Comparison of ENCODE assay signal across 24 cellular contexts in genomic region chrX:129768186-129768585, GRCh38. TPM values are rescaled to one million over a fixed set of nuclear protein-coding genes. Genes with fewer than 3 reads are reported as not detected.
DNase-seq lines count a peak whose midpoint lies in the region; ATAC-seq and TF ChIP-seq lines count a peak whose summit lies in the region.
"Had no signal": no experiment of that assay in that cellular context is flagged by ENCODE, and none has a peak within 500 bp of the region (broad histone marks: within the 10 kb centered on the region; RNA-seq: fewer than 3 reads in every experiment).

No MANE protein-coding gene starts in this region.

- H2AFZ ChIP-seq in MM.1S (ENCODE audit: low read length), result no peak overlapping the region

- no peak overlapping the region for H3K9ac ChIP-seq in MM.1S (ENCODE audit: low read length)

- TF ChIP-seq CTCF in MM.1S (IDR thresholded peaks at IDR 0.05; ENCODE audit: low read length), result no peak

- no peaks in the 10 kb centered on the region for H3K27me3 Mint-ChIP-seq in activated naive CD4-positive, alpha-beta T cell treated with anti-CD3 and anti-CD28 coated beads, Interleukin-2, amount 10 ng/mL, durations not matched to agents 7 days and 5 days
- H3K27me3 Mint-ChIP-seq in central memory CD8-positive, alpha-beta T cell, result no peaks in the 10 kb centered on the region

- 93% methylated on average over 8 of the region's 8 CpGs for WGBS in thymus

- no peak for ATAC-seq in activated naive CD4-positive, alpha-beta T cell treated with anti-CD3 and anti-CD28 coated beads, Interleukin-2, amount 50 U/mL, for 72 hours
- no peak for ATAC-seq in central memory CD8-positive, alpha-beta T cell (replicated peaks; ENCODE audit: extremely low read depth, poor library complexity, severe bottlenecking)
- ATAC-seq: lower lobe of right lung had no signal

- H3K9me3 ChIP-seq in MM.1S (replicated peaks; ENCODE audit: insufficient read depth, low read length) (no peaks in the 10 kb centered on the region), thymus (ENCODE audit: control insufficient read depth) (no peaks in the 10 kb centered on the region)
- H3K9me3 ChIP-seq: lower lobe of right lung, uterus had no signal

- no peak overlapping the region for H3K4me2 ChIP-seq in MM.1S (ENCODE audit: low read depth, low read length)
- H3K4me2 ChIP-seq: smooth muscle cell had no signal

- H3K27ac ChIP-seq in MM.1S (ENCODE audit: low read length) (peak overlapping the region; percentile 95; the same call in 1 of the 2 replicates), thymus (ENCODE audit: low read depth) (peak overlapping the region; percentile 93)
- H3K27ac ChIP-seq: lower lobe of right lung, uterus, VCaP had no signal

- DNase-seq in activated naive CD4-positive, alpha-beta T cell treated with anti-CD3 and anti-CD28 coated beads, Interleukin-2, amount 10 ng/mL, durations not matched to agents 7 days and 5 days, result no peak
- DNase-seq in activated naive CD4-positive, alpha-beta T cell treated with anti-CD3 and anti-CD28 coated beads, Interleukin-2, amount 50 U/mL, for 72 hours (ENCODE audit: low spot score in 2 of 2), result no peak
- DNase-seq in MM.1S, result no peak
- no peak for DNase-seq in central memory CD8-positive, alpha-beta T cell (ENCODE audit: low spot score in 2 of 2)
- DNase-seq in hypothalamus (lab: John Stamatoyannopoulos, UW), result no peak
- no peak for DNase-seq in GM19238 (ENCODE audit: insufficient read length, low spot score)
- DNase-seq in effector CD8-positive, alpha-beta T cell (lab: John Stamatoyannopoulos, UW), result no peak
- DNase-seq: activated effector memory CD4-positive, alpha-beta T cell treated with Interleukin-2 at 50 U/mL for 16 hours; amniotic stem cell; foreskin melanocyte; GOT3; IMR-90; lower lobe of right lung; NCI-H69; occipital lobe; stimulated activated CD4-positive, alpha-beta T cell treated with anti-CD3 and anti-CD28 coated beads, Interleukin-4, amount 100 ng/mL, for 24 hours; uterus had no signal

- peaks cover 33% of the 10 kb centered on the region for H3K4me1 ChIP-seq in MM.1S (ENCODE audit: low read length)
- peaks cover 45% of the 10 kb centered on the region for H3K4me1 ChIP-seq in thymus (ENCODE audit: control insufficient read depth, insufficient read depth, low read length)
- H3K4me1 ChIP-seq: lower lobe of right lung, uterus had no signal

- peaks cover 35% of the 10 kb centered on the region for H3F3A ChIP-seq in MM.1S (ENCODE audit: insufficient read depth, low read length)

- CTCF ChIA-PET in activated naive CD4-positive, alpha-beta T cell treated with anti-CD3 and anti-CD28 coated beads, Interleukin-2, amount 10 ng/mL, durations not matched to agents 7 days and 5 days (lab: Charles Lee), result interaction anchor here (1.0 to 1.9 kb wide), 3 partner anchors 9 to 42 kb away, joined by 3 to 9 read pairs (median 4); no protein-coding TSS in a partner anchor

- H3K27me3 ChIP-seq in MM.1S (replicated peaks; ENCODE audit: insufficient read depth, low read length) (no peaks in the 10 kb centered on the region), thymus (ENCODE audit: control insufficient read depth, insufficient read depth) (no peaks in the 10 kb centered on the region)
- H3K27me3 ChIP-seq: uterus had no signal

- H3K36me3 ChIP-seq in MM.1S (replicated peaks; ENCODE audit: insufficient read depth, low read length) (no peaks in the 10 kb centered on the region), thymus (ENCODE audit: control insufficient read depth, insufficient read depth) (no peaks in the 10 kb centered on the region)
- H3K36me3 ChIP-seq: lower lobe of right lung, uterus had no signal

- H3K9me2 ChIP-seq in MM.1S (replicated peaks; ENCODE audit: insufficient read depth, low read length), result no peaks in the 10 kb centered on the region

- H3K79me2 ChIP-seq in MM.1S (ENCODE audit: low read length), result no peaks in the 10 kb centered on the region

- peaks cover 6% of the 10 kb centered on the region for H3K36me3 Mint-ChIP-seq in activated naive CD4-positive, alpha-beta T cell treated with anti-CD3 and anti-CD28 coated beads, Interleukin-2, amount 10 ng/mL, durations not matched to agents 7 days and 5 days
- H3K36me3 Mint-ChIP-seq in activated naive CD4-positive, alpha-beta T cell treated with anti-CD3 and anti-CD28 coated beads, Interleukin-2, amount 50 U/mL, for 72 hours, result peaks cover 5 to 6% of the 10 kb centered on the region in 2 donors
- H3K36me3 Mint-ChIP-seq in central memory CD8-positive, alpha-beta T cell (ENCODE audit: insufficient read depth), result peaks cover 11% of the 10 kb centered on the region
- H3K36me3 Mint-ChIP-seq: CD14-positive monocyte had no signal

- no peak overlapping the region for H3K4me3 Mint-ChIP-seq in activated naive CD4-positive, alpha-beta T cell treated with anti-CD3 and anti-CD28 coated beads, Interleukin-2, amount 10 ng/mL, durations not matched to agents 7 days and 5 days
- peak overlapping the region; percentile 29 for H3K4me3 Mint-ChIP-seq in central memory CD8-positive, alpha-beta T cell
- H3K4me3 Mint-ChIP-seq: CD14-positive monocyte had no signal

- peak overlapping the region; percentile 91 for H3K27ac Mint-ChIP-seq in activated naive CD4-positive, alpha-beta T cell treated with anti-CD3 and anti-CD28 coated beads, Interleukin-2, amount 10 ng/mL, durations not matched to agents 7 days and 5 days
- no peak overlapping the region for H3K27ac Mint-ChIP-seq in activated naive CD4-positive, alpha-beta T cell treated with anti-CD3 and anti-CD28 coated beads, Interleukin-2, amount 50 U/mL, for 72 hours
- H3K27ac Mint-ChIP-seq in central memory CD8-positive, alpha-beta T cell (ENCODE audit: low read depth), result peak overlapping the region; percentile 68

- H3K9me3 Mint-ChIP-seq in activated naive CD4-positive, alpha-beta T cell treated with anti-CD3 and anti-CD28 coated beads, Interleukin-2, amount 10 ng/mL, durations not matched to agents 7 days and 5 days, result no peaks in the 10 kb centered on the region
- H3K9me3 Mint-ChIP-seq in activated naive CD4-positive, alpha-beta T cell treated with anti-CD3 and anti-CD28 coated beads, Interleukin-2, amount 50 U/mL, for 72 hours, result no peaks in the 10 kb centered on the region
- no peaks in the 10 kb centered on the region for H3K9me3 Mint-ChIP-seq in central memory CD8-positive, alpha-beta T cell

- no peaks in the 10 kb centered on the region for H4K20me1 ChIP-seq in MM.1S (ENCODE audit: insufficient read depth, low read length)

- H3K4me1 Mint-ChIP-seq in activated naive CD4-positive, alpha-beta T cell treated with anti-CD3 and anti-CD28 coated beads, Interleukin-2, amount 10 ng/mL, durations not matched to agents 7 days and 5 days, result peaks cover 62% of the 10 kb centered on the region
- peaks cover 48% of the 10 kb centered on the region for H3K4me1 Mint-ChIP-seq in central memory CD8-positive, alpha-beta T cell

- H3K4me3 ChIP-seq in MM.1S (ENCODE audit: low read length), result no peak overlapping the region
- no peak overlapping the region for H3K4me3 ChIP-seq in thymus (ENCODE audit: low read length)
- H3K4me3 ChIP-seq: lower lobe of right lung, smooth muscle cell, uterus had no signal

RNA-seq across cellular contexts. Expression of gene SASH3, which starts 11.6 kb away (rescaled TPM):
- total RNA-seq in activated naive CD4-positive, alpha-beta T cell treated with anti-CD3 and anti-CD28 coated beads, Interleukin-2, amount 50 U/mL, for 72 hours, result 100 to 1,000 TPM in 1 of 2 donors, 10 to 100 TPM in 1; 82.7 to 114 TPM
- polyA plus RNA-seq in thymus, result 58.2 TPM
- total RNA-seq: dermis microvascular lymphatic vessel endothelial cell, IMR-90, renal cortical epithelial cell, smooth muscle cell had no signal
- polyA plus RNA-seq: IMR-90, smooth muscle cell had no signal

RNA-seq across cellular contexts. Expression of gene XPNPEP2, which starts 29.4 kb away (rescaled TPM):
- under 1 TPM in 1 of 2 donors, not detected in 1; 0.21 TPM for total RNA-seq in activated naive CD4-positive, alpha-beta T cell treated with anti-CD3 and anti-CD28 coated beads, Interleukin-2, amount 50 U/mL, for 72 hours
- 0.62 TPM for polyA plus RNA-seq in thymus
- total RNA-seq: dermis microvascular lymphatic vessel endothelial cell, renal cortical epithelial cell had no signal
- polyA plus RNA-seq: CD14-positive monocyte, keratinocyte had no signal

Comparison
In these comparisons a context has a peak if more than half of its experiments do, and no peak if none do; other contexts are left out.
1. H3K27ac Mint-ChIP-seq: peak in activated naive CD4-positive, alpha-beta T cell treated with anti-CD3 and anti-CD28 coated beads, Interleukin-2, amount 10 ng/mL, durations not matched to agents 7 days and 5 days (single experiment) and central memory CD8-positive, alpha-beta T cell (single experiment); none in activated naive CD4-positive, alpha-beta T cell treated with anti-CD3 and anti-CD28 coated beads, Interleukin-2, amount 50 U/mL, for 72 hours (0 of 2).